ENCODE assay signal across 27 cellular contexts in genomic region chr20:62029951-62030350, GRCh38. TPM values are rescaled to one million over a fixed set of nuclear protein-coding genes. Genes with fewer than 3 reads are reported as not detected.
DNase-seq lines count a peak whose midpoint lies in the region; ATAC-seq, FAIRE-seq and TF ChIP-seq lines count a peak whose summit lies in the region.
"Had no signal": no experiment of that assay in that cellular context is flagged by ENCODE, and none has a peak within 500 bp of the region (broad histone marks: within the 10 kb centered on the region; RNA-seq: fewer than 3 reads in every experiment).

No MANE protein-coding gene starts in this region.

- no peak for TF ChIP-seq CTCF in heart right ventricle (IDR thresholded peaks at IDR 0.05)
- no peak for TF ChIP-seq CTCF in PC-9 (conservative IDR thresholded peaks at IDR 0.05)
- TF ChIP-seq CTCF in HepG2 (CRISPR knock-in tag; IDR thresholded peaks at IDR 0.05): no peak
- TF ChIP-seq CTCF in BE2C (IDR thresholded peaks at IDR 0.05; ENCODE audit: low read depth, low read length): no peak

- DNase-seq in left ventricle myocardium superior (peak; percentile 15), heart right ventricle (no peak), PC-9 (no peak), HepG2 (ENCODE audit: low spot score) (no peak), NCI-H187 treated with DMSO at 0.1 percent for 48 hours (lab: John Stamatoyannopoulos, UW) (no peak), BE2C (no peak)
- DNase-seq: activated CD4-positive, alpha-beta T cell treated with anti-CD3 and anti-CD28 coated beads for 1 hour; activated effector memory CD4-positive, alpha-beta T cell treated with anti-CD3 and anti-CD28 coated beads, Interleukin-2, amount 50 U/mL, for 16 hours; body of pancreas; DMS79; erythroblast; GDM1; IMR-90; left ventricle myocardium inferior; NCI-H1436 treated with DMSO at 0.1 percent for 48 hours; NCI-H446; NCI-H82; nucleus accumbens; stimulated activated CD4-positive, alpha-beta T cell treated with anti-CD3 and anti-CD28 coated beads, Interleukin-4, amount 100 ng/mL, for 24 hours; substantia nigra; T-helper 2 cell had no signal

- H3K27ac ChIP-seq in heart right ventricle: no peak overlapping the region
- H3K27ac ChIP-seq in PC-9: 0 out of 2 replicates have a peak overlapping the region, but pooled peaks have one; percentile 66
- H3K27ac ChIP-seq in HepG2 (ENCODE audit: extremely low read length, insufficient read depth, low read length): no peak overlapping the region
- H3K27ac ChIP-seq: left ventricle myocardium inferior had no signal

- peaks cover 15% of the 10 kb centered on the region for H3K36me3 Mint-ChIP-seq in stimulated activated memory B cell treated with anti-CD40 and anti-IgM and Interleukin-4, amounts not matched to agents 10 μg/mL and 1 μg/mL and 100 μg/mL, for 72 hours
- H3K36me3 Mint-ChIP-seq: type B pancreatic cell had no signal

- H3K4me2 ChIP-seq in PC-9: no peak overlapping the region
- no peak overlapping the region for H3K4me2 ChIP-seq in HepG2 (ENCODE audit: low read depth, low read length)
- H3K4me2 ChIP-seq: BLaER1 treated with 17β-estradiol and CSF1 and Interleukin-3, amounts not matched to agents 10 nM and 100 nM had no signal

- H3K27me3 ChIP-seq in heart right ventricle: no peaks in the 10 kb centered on the region
- H3K27me3 ChIP-seq in PC-9 (ENCODE audit: insufficient read depth, low read depth): no peaks in the 10 kb centered on the region
- no peaks in the 10 kb centered on the region for H3K27me3 ChIP-seq in HepG2 (ENCODE audit: control insufficient read depth in 1 of 2, insufficient read depth in 2 of 2, low read length in 2 of 2)
- H3K27me3 ChIP-seq in BE2C: no peaks in the 10 kb centered on the region
- H3K27me3 ChIP-seq: BLaER1 treated with 17β-estradiol and CSF1 and Interleukin-3, amounts not matched to agents 10 nM and 100 nM; body of pancreas had no signal

- H3K36me3 ChIP-seq in heart right ventricle: no peaks in the 10 kb centered on the region
- H3K36me3 ChIP-seq in PC-9 (ENCODE audit: low read depth): no peaks in the 10 kb centered on the region
- 0 out of 5 replicates have a peak, but pooled peaks cover 0 to 2% of the 10 kb centered on the region in 2 experiments for H3K36me3 ChIP-seq in HepG2 (replicated peaks in 1 of 2; ENCODE audit: control insufficient read depth in 1 of 2, insufficient read depth in 2 of 2, low read length in 2 of 2)
- no peaks in the 10 kb centered on the region for H3K36me3 ChIP-seq in BE2C
- H3K36me3 ChIP-seq: left ventricle myocardium inferior had no signal

- WGBS in heart right ventricle, 2 donors: 91 to 94% methylated on average over 20 of the region's 20 CpGs
- WGBS in HepG2 (ENCODE audit: low lambda C conversion rate): 98% methylated on average over 20 of the region's 20 CpGs

- peaks cover 18 to 55% (median 41%) of the 10 kb centered on the region in 9 donors for H3K4me1 ChIP-seq in heart right ventricle
- peaks cover 26% of the 10 kb centered on the region for H3K4me1 ChIP-seq in PC-9 (replicated peaks; ENCODE audit: insufficient read depth)
- peaks cover 82% of the 10 kb centered on the region for H3K4me1 ChIP-seq in HepG2 (ENCODE audit: insufficient read depth, low read length)
- peaks cover 7% of the 10 kb centered on the region for H3K4me1 ChIP-seq in BE2C

- TF ChIP-seq POLR2A in HepG2 (IDR thresholded peaks at IDR 0.05; ENCODE audit: insufficient read depth in 1 of 2, low read depth in 2 of 2, low read length in 2 of 2): no peak

- H3K9me3 ChIP-seq in heart right ventricle (peaks cover 0 to 2% (median 0%) of the 10 kb centered on the region in 11 donors), PC-9 (ENCODE audit: insufficient read depth, low read depth) (no peaks in the 10 kb centered on the region), HepG2 (ENCODE audit: low read length) (no peaks in the 10 kb centered on the region), BE2C (no peaks in the 10 kb centered on the region; the same call in 1 of the 2 replicates)
- H3K9me3 ChIP-seq: body of pancreas had no signal

- no peaks in the 10 kb centered on the region for H3K9me2 ChIP-seq in PC-9 (ENCODE audit: insufficient read depth)

- intact Hi-C loops in left ventricle myocardium superior (cut with micrococcal nuclease) (no loop called here), heart right ventricle (cut with DNase I) (loop anchor here in 7 of 10 donors (5.0 to 10.0 kb wide), 6 partner anchors 32 to 355 kb away; partner anchors contain the start of gene RPS21 (in 1 of the 7)), PC-9 (cut with micrococcal nuclease; ENCODE audit: unreplicated experiment) (no loop called here), HepG2 (cut with micrococcal nuclease; ENCODE audit: unreplicated experiment) (no loop called here)

- H3K9ac ChIP-seq in HepG2 (ENCODE audit: insufficient read depth, low read depth, low read length): no peak overlapping the region
- H3K9ac ChIP-seq: BLaER1 treated with 17β-estradiol and CSF1 and Interleukin-3, amounts not matched to agents 10 nM and 100 nM had no signal

- peaks cover 61% of the 10 kb centered on the region for H3K4me1 Mint-ChIP-seq in stimulated activated memory B cell treated with anti-CD40 and anti-IgM and Interleukin-4, amounts not matched to agents 10 μg/mL and 1 μg/mL and 100 μg/mL, for 72 hours

- POLR2A ChIA-PET in PC-9 (lab: Charles Lee; ENCODE audit: unreplicated experiment) (no interaction called here), HepG2 (lab: Yijun Ruan, JAX) (interaction anchor here (1.5 kb wide), 1 partner anchor 37 kb away, joined by 4 read pairs; no protein-coding TSS in a partner anchor)

- CTCF ChIA-PET in PC-9 (lab: Charles Lee): no interaction called here
- CTCF ChIA-PET in HepG2 (lab: Yijun Ruan, JAX; ENCODE audit: low intra/inter-chr PET ratio, low total read pairs): no interaction called here

- H3K4me3 ChIP-seq in heart right ventricle (no peak overlapping the region), PC-9 (no peak overlapping the region), HepG2 (replicated peaks in 1 of 3; ENCODE audit: insufficient read depth in 1 of 3, low read depth in 2 of 3, low read length in 3 of 3) (no peak overlapping the region), BE2C (ENCODE audit: low read depth, low read length) (no peak overlapping the region)
- H3K4me3 ChIP-seq: BLaER1 treated with 17β-estradiol and CSF1 and Interleukin-3, amounts not matched to agents 10 nM and 100 nM; body of pancreas; left ventricle myocardium inferior had no signal

- peaks cover 9% of the 10 kb centered on the region for H4K20me1 ChIP-seq in PC-9 (ENCODE audit: insufficient read depth)
- H4K20me1 ChIP-seq in HepG2 (ENCODE audit: insufficient read depth, low read length): peaks cover 35% of the 10 kb centered on the region

- TF ChIP-seq EP300 in HepG2 (IDR thresholded peaks at IDR 0.05; ENCODE audit: low read depth in 2 of 2, low read length in 2 of 2) (no peak), HepG2 (CRISPR knock-in tag; IDR thresholded peaks at IDR 0.05; ENCODE audit: borderline replicate concordance) (no peak)

- in situ Hi-C loops in HepG2 (cut with HindIII; ENCODE audit: extremely low pct_ligation_motif_present, low pct_unique_long_range_greater_than_20kb): no loop called here

- BruUV-seq in PC-9 (replicated peaks; lab: Mats Ljungman, UMichigan) (no TSS peak), HepG2 (replicated peaks; lab: Mats Ljungman, UMichigan) (no TSS peak)

- no peaks in the 10 kb centered on the region for H3K27me3 Mint-ChIP-seq in stimulated activated memory B cell treated with anti-CD40 and anti-IgM and Interleukin-4, amounts not matched to agents 10 μg/mL and 1 μg/mL and 100 μg/mL, for 72 hours
- H3K27me3 Mint-ChIP-seq: central memory CD8-positive, alpha-beta T cell; type B pancreatic cell had no signal

- peaks cover 95% of the 10 kb centered on the region for H3K79me2 ChIP-seq in PC-9 (ENCODE audit: low read depth)
- peaks cover 91% of the 10 kb centered on the region for H3K79me2 ChIP-seq in HepG2 (ENCODE audit: insufficient read depth, low read length)

- FAIRE-seq in HepG2 (lab: Jason Lieb, UNC): no peak

- ATAC-seq in left ventricle myocardium superior (no peak), heart right ventricle (no peak), HepG2 (no peak), HG02973 (IDR thresholded peaks at IDR 0.05; ENCODE audit: unreplicated experiment) (no peak)
- ATAC-seq in stimulated activated memory B cell treated with anti-CD40 and anti-IgM and Interleukin-4, amounts not matched to agents 10 μg/mL and 1 μg/mL and 100 μg/mL, for 72 hours: no peak
- ATAC-seq: body of pancreas, SK-N-SH treated with all-trans-retinoic acid at 6 μM for 48 hours had no signal

- peaks cover 9% of the 10 kb centered on the region for H3K9me3 Mint-ChIP-seq in stimulated activated memory B cell treated with anti-CD40 and anti-IgM and Interleukin-4, amounts not matched to agents 10 μg/mL and 1 μg/mL and 100 μg/mL, for 72 hours
- H3K9me3 Mint-ChIP-seq: central memory CD8-positive, alpha-beta T cell; type B pancreatic cell had no signal

- H3K27ac Mint-ChIP-seq in stimulated activated memory B cell treated with anti-CD40 and anti-IgM and Interleukin-4, amounts not matched to agents 10 μg/mL and 1 μg/mL and 100 μg/mL, for 72 hours: peak overlapping the region; percentile 93

- no peak overlapping the region for H3K4me3 Mint-ChIP-seq in stimulated activated memory B cell treated with anti-CD40 and anti-IgM and Interleukin-4, amounts not matched to agents 10 μg/mL and 1 μg/mL and 100 μg/mL, for 72 hours
- H3K4me3 Mint-ChIP-seq: central memory CD8-positive, alpha-beta T cell; type B pancreatic cell had no signal

- TF ChIP-seq RAD21 in HepG2 (CRISPR knock-in tag; IDR thresholded peaks at IDR 0.05): no peak

- peaks cover 17% of the 10 kb centered on the region; the same call in 1 of the 2 replicates for H3F3A ChIP-seq in PC-9 (ENCODE audit: insufficient read depth, low read depth)

- H2AFZ ChIP-seq in PC-9 (no peak overlapping the region), HepG2 (ENCODE audit: low read length) (no peak overlapping the region)

RNA-seq across cellular contexts. Expression of gene TAF4, which starts 35.7 kb away (rescaled TPM):
- total RNA-seq in left ventricle myocardium superior: 11.2 TPM
- total RNA-seq in heart right ventricle: 10 to 100 TPM in 8 of 10 donors, 1 to 10 TPM in 2; 8.6 to 14.8 (median 11.8) TPM
- polyA plus RNA-seq in heart right ventricle: 1 to 10 TPM; 3.7 to 7.9 TPM
- total RNA-seq in PC-9 (2021): 25.8 and 32.5 TPM in 2 replicates
- total RNA-seq in HepG2 (2016; rRNA removed; fragmentation: Illumina TruSeq; extraction: Trizol): 12.0 and 12.2 TPM in 2 replicates
- total RNA-seq in HepG2 (2016; cell fraction: cytosol; rRNA removed; fragmentation: Illumina TruSeq; extraction: Trizol; ENCODE audit: low read depth): 13.2 and 13.9 TPM in 2 replicates
- total RNA-seq in HepG2 (2016; cell fraction: insoluble cytoplasmic fraction; rRNA removed; fragmentation: Illumina TruSeq; extraction: Trizol): 10.5 and 10.7 TPM in 2 replicates
- total RNA-seq in HepG2 (2016; cell fraction: membrane; rRNA removed; fragmentation: Illumina TruSeq; extraction: Trizol): 14.0 and 18.0 TPM in 2 replicates
- 14.1 and 16.1 TPM in 2 replicates for total RNA-seq in HepG2 (2016; cell fraction: nucleus; rRNA removed; fragmentation: Illumina TruSeq; extraction: Trizol)
- polyA plus RNA-seq in HepG2 (2011; rRNA removed): 5.9 and 6.6 TPM in 2 replicates
- polyA plus RNA-seq in HepG2 (2011; cell fraction: cytosol; rRNA removed): 5.5 and 6.6 TPM in 2 replicates
- polyA plus RNA-seq in HepG2 (2011; cell fraction: nucleus; rRNA removed): 27.0 and 32.1 TPM in 2 replicates
- 18.4 and 21.6 TPM in 2 replicates for polyA plus RNA-seq in HepG2 (2012)
- 2.0 and 2.2 TPM in 2 replicates for polyA plus RNA-seq in HepG2 (2016; cell fraction: cytosol; fragmentation: Illumina TruSeq; extraction: Trizol; ENCODE audit: low read depth)
- 19.2 and 31.8 TPM in 2 replicates for polyA plus RNA-seq in HepG2 (2016; cell fraction: insoluble cytoplasmic fraction; fragmentation: Illumina TruSeq; extraction: Trizol; ENCODE audit: low read depth)
- 8.0 and 10.2 TPM in 2 replicates for polyA plus RNA-seq in HepG2 (2016; cell fraction: membrane; fragmentation: Illumina TruSeq; extraction: Trizol; ENCODE audit: low read depth)
- polyA plus RNA-seq in HepG2 (2016; cell fraction: nucleus; fragmentation: Illumina TruSeq; extraction: Trizol; ENCODE audit: insufficient read depth, low read depth): 44.2 and 48.9 TPM in 2 replicates
- 9.9 and 36.8 TPM in 2 replicates for polyA minus RNA-seq in HepG2 (2011; rRNA and poly(A)+ RNA removed; ENCODE audit: low replicate concordance)
- 21.1 and 21.8 TPM in 2 replicates for polyA minus RNA-seq in HepG2 (2011; cell fraction: cytosol; rRNA and poly(A)+ RNA removed)
- polyA minus RNA-seq in HepG2 (2011; cell fraction: nucleus; rRNA and poly(A)+ RNA removed): 21.1 and 25.4 TPM in 2 replicates
- 78.1 TPM for polyA plus RNA-seq in BE2C (2012; ENCODE audit: insufficient read depth, insufficient read length, low read depth)

Comparison
In these comparisons a context has a peak if more than half of its experiments do, and no peak if none do; other contexts are left out.
1. intact Hi-C loops: an anchor here in heart right ventricle (5.0 to 10.0 kb wide); none called in left ventricle myocardium superior, PC-9 and HepG2.